8 cellular contexts compared by ENCODE assay signal in genomic region chrX:107624893-107625292, GRCh38.
"Had no signal": no experiment of that assay in that cellular context is flagged by ENCODE, and none has a peak within 500 bp of the region (broad histone marks: within the 10 kb centered on the region; RNA-seq: fewer than 3 reads in every experiment).

No MANE protein-coding gene starts in this region.

- H3K4me3 ChIP-seq: GM12878 had no signal

- DNase-seq: GDM1, GF-D8 had no signal

- FAIRE-seq: G401.6, GM12878, GM12891, GM12892, GM18507, GM19239 had no signal

- ATAC-seq: GM12878 had no signal
